Comparison of ENCODE assay signal across 22 cellular contexts in genomic region chr15:68416158-68416535, GRCh38. TPM values are rescaled to one million over a fixed set of nuclear protein-coding genes. Genes with fewer than 3 reads are reported as not detected.
A peak's percentile ranks its signal among the peaks of the same experiment; 100 is the strongest.
DNase-seq lines count a peak whose midpoint lies in the region; ATAC-seq and TF ChIP-seq lines count a peak whose summit lies in the region.
"Had no signal": no experiment of that assay in that cellular context is flagged by ENCODE, and none has a peak within 500 bp of the region (broad histone marks: within the 10 kb centered on the region; RNA-seq: fewer than 3 reads in every experiment).

No MANE protein-coding gene starts in this region.

- peaks cover 21 to 36% of the 10 kb centered on the region in 2 donors for H3K4me1 ChIP-seq in uterus

- no peak overlapping the region for H3K4me3 Mint-ChIP-seq in activated CD8-positive, alpha-beta memory T cell treated with anti-CD3 and anti-CD28 coated beads, Interleukin-2, amount 10 ng/mL, durations not matched to agents 7 days and 5 days
- no peak overlapping the region for H3K4me3 Mint-ChIP-seq in nephron
- H3K4me3 Mint-ChIP-seq: CD8-positive, alpha-beta T cell had no signal

- peak overlapping the region; percentile 89 to 95 for H3K27ac ChIP-seq in uterus
- H3K27ac ChIP-seq: BLaER1 treated with 17β-estradiol and CSF1 and Interleukin-3, amounts not matched to agents 10 nM and 100 nM; PC-9 had no signal

- H3K4me3 ChIP-seq in uterus, result no peak overlapping the region
- H3K4me3 ChIP-seq: BLaER1 treated with 17β-estradiol and CSF1 and Interleukin-3, amounts not matched to agents 10 nM and 100 nM; PC-9 had no signal

- TF ChIP-seq CTCF in nephron (IDR thresholded peaks at IDR 0.05; ENCODE audit: unreplicated experiment in 3 of 3), result no peak
- no peak for TF ChIP-seq CTCF in uterus (IDR thresholded peaks at IDR 0.05)

- H3K9me3 ChIP-seq in uterus, result no peaks in the 10 kb centered on the region
- H3K9me3 ChIP-seq: BLaER1 treated with 17β-estradiol and CSF1 and Interleukin-3, amounts not matched to agents 10 nM and 100 nM had no signal

- TF ChIP-seq POLR2A in uterus (IDR thresholded peaks at IDR 0.05), result no peak

- peak; percentile 10 for DNase-seq in activated CD8-positive, alpha-beta memory T cell treated with anti-CD3 and anti-CD28 coated beads, Interleukin-2, amount 50 U/mL, for 48 hours
- no peak for DNase-seq in activated CD8-positive, alpha-beta memory T cell treated with anti-CD3 and anti-CD28 coated beads, Interleukin-2, amount 10 ng/mL, durations not matched to agents 7 days and 5 days
- peak; percentile 24 for DNase-seq in ecto neural progenitor cell (ENCODE audit: low spot score)
- peak in 1 of 2 donors; percentile 14 for DNase-seq in uterus
- DNase-seq in COLO829 (ENCODE audit: low spot score), result no peak
- DNase-seq: 8988T, DMS53, GDM1, KBM-7, MM.1S, NCI-H1048, NCI-H1417 treated with DMSO at 0.1 percent for 48 hours, NCI-H187 treated with DMSO at 0.1 percent for 48 hours, NCI-H2107, PC-9, RPMI8226, SIG-M5 had no signal

- intact Hi-C loops in uterus (cut with DNase I; ENCODE audit: low total_unique reads), result no loop called here

- no peak overlapping the region for H3K27ac Mint-ChIP-seq in activated CD8-positive, alpha-beta memory T cell treated with anti-CD3 and anti-CD28 coated beads, Interleukin-2, amount 10 ng/mL, durations not matched to agents 7 days and 5 days
- peak overlapping the region in 2 of 3 experiments; percentile 28 to 62 for H3K27ac Mint-ChIP-seq in nephron
- H3K27ac Mint-ChIP-seq: CD8-positive, alpha-beta T cell had no signal

- H3K36me3 Mint-ChIP-seq in activated CD8-positive, alpha-beta memory T cell treated with anti-CD3 and anti-CD28 coated beads, Interleukin-2, amount 10 ng/mL, durations not matched to agents 7 days and 5 days, result no peaks in the 10 kb centered on the region
- H3K36me3 Mint-ChIP-seq in nephron (ENCODE audit: low read depth), result no peaks in the 10 kb centered on the region
- H3K36me3 Mint-ChIP-seq: CD8-positive, alpha-beta T cell had no signal

- no peaks in the 10 kb centered on the region for H3K36me3 ChIP-seq in uterus
- H3K36me3 ChIP-seq: BLaER1 treated with 17β-estradiol and CSF1 and Interleukin-3, amounts not matched to agents 10 nM and 100 nM had no signal

- H3K4me1 Mint-ChIP-seq in activated CD8-positive, alpha-beta memory T cell treated with anti-CD3 and anti-CD28 coated beads, Interleukin-2, amount 10 ng/mL, durations not matched to agents 7 days and 5 days, result no peaks in the 10 kb centered on the region
- peaks cover 72% of the 10 kb centered on the region for H3K4me1 Mint-ChIP-seq in nephron

- peaks cover 6% of the 10 kb centered on the region for H3K27me3 Mint-ChIP-seq in activated CD8-positive, alpha-beta memory T cell treated with anti-CD3 and anti-CD28 coated beads, Interleukin-2, amount 10 ng/mL, durations not matched to agents 7 days and 5 days
- peaks cover 7% of the 10 kb centered on the region for H3K27me3 Mint-ChIP-seq in nephron (ENCODE audit: low read depth)

- no peak for ATAC-seq in activated CD8-positive, alpha-beta memory T cell treated with anti-CD3 and anti-CD28 coated beads, Interleukin-2, amount 10 ng/mL, durations not matched to agents 7 days and 5 days
- no peak for ATAC-seq in GM18861 (IDR thresholded peaks at IDR 0.05; ENCODE audit: unreplicated experiment)
- ATAC-seq in HG03442 (IDR thresholded peaks at IDR 0.05; ENCODE audit: unreplicated experiment), result no peak
- ATAC-seq: CD8-positive, alpha-beta T cell had no signal

- H3K9me3 Mint-ChIP-seq in activated CD8-positive, alpha-beta memory T cell treated with anti-CD3 and anti-CD28 coated beads, Interleukin-2, amount 10 ng/mL, durations not matched to agents 7 days and 5 days (ENCODE audit: low read depth), result no peaks in the 10 kb centered on the region
- no peaks in the 10 kb centered on the region for H3K9me3 Mint-ChIP-seq in nephron
- H3K9me3 Mint-ChIP-seq: CD8-positive, alpha-beta T cell had no signal

- CTCF ChIA-PET in activated CD8-positive, alpha-beta memory T cell treated with anti-CD3 and anti-CD28 coated beads, Interleukin-2, amount 10 ng/mL, durations not matched to agents 7 days and 5 days (lab: Charles Lee), result no interaction called here

- no peaks in the 10 kb centered on the region for H3K27me3 ChIP-seq in uterus
- H3K27me3 ChIP-seq: BLaER1 treated with 17β-estradiol and CSF1 and Interleukin-3, amounts not matched to agents 10 nM and 100 nM had no signal

RNA-seq across cellular contexts. Expression of gene ITGA11, which starts 15.8 kb away (rescaled TPM):
- under 1 TPM in 1 of 2 experiments, not detected in 1; 0.02 TPM for total RNA-seq in activated CD8-positive, alpha-beta memory T cell treated with anti-CD3 and anti-CD28 coated beads, Interleukin-2, amount 10 ng/mL, durations not matched to agents 7 days and 5 days
- 100 to 1,000 TPM in 1 of 4 donors, 10 to 100 TPM in 3; 37.3 to 106 (median 61.1) TPM for total RNA-seq in uterus
- total RNA-seq: CD8-positive, alpha-beta T cell had no signal

Comparison
In these comparisons a context has a peak if more than half of its experiments do, and no peak if none do; other contexts are left out.
1. DNase-seq: peak in activated CD8-positive, alpha-beta memory T cell treated with anti-CD3 and anti-CD28 coated beads, Interleukin-2, amount 50 U/mL, for 48 hours (single experiment) and ecto neural progenitor cell (single experiment); none in activated CD8-positive, alpha-beta memory T cell treated with anti-CD3 and anti-CD28 coated beads, Interleukin-2, amount 10 ng/mL, durations not matched to agents 7 days and 5 days (single experiment) and COLO829 (single experiment).
2. RNA of gene ITGA11, which starts 15.8 kb away (total RNA-seq): 37.3 to 106 TPM in uterus; 0.02 TPM in activated CD8-positive, alpha-beta memory T cell treated with anti-CD3 and anti-CD28 coated beads, Interleukin-2, amount 10 ng/mL, durations not matched to agents 7 days and 5 days; every median in the first group is over 10 times any median in the second.